Comparison of ENCODE assay signal across 12 cellular contexts in the genomic region with DNA sequence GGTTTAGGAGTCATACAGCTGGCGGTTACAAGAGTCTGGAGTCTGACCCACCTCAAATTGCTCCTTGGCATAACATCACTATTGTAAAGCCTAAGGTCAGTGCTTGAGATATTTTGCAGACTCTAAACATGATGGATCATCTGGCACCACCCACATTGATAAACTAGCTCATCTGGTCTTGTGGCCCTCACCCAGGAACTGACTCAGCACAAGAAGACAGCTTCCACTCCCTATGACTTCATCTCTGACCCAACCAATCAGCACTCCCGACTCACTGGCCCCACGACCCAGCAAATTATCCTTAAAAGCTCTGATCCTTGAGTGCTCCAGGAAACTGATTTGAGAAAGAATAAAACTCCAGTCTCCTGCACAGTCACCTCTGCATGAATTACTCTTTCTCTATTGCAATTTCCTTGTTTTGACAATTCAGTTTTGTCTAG.
DNase-seq lines count a peak whose midpoint lies in the region; FAIRE-seq and TF ChIP-seq lines count a peak whose summit lies in the region.
"Had no signal": no experiment of that assay in that cellular context is flagged by ENCODE, and none has a peak within 500 bp of the region (broad histone marks: within the 10 kb centered on the region; RNA-seq: fewer than 3 reads in every experiment).

No MANE protein-coding gene starts in this region.

- H3K36me3 ChIP-seq in astrocyte (ENCODE audit: insufficient read depth, low read length) (no peaks in the 10 kb centered on the region), hepatocyte (replicated peaks; ENCODE audit: insufficient read depth, low read depth) (no peaks in the 10 kb centered on the region), HAP-1 (replicated peaks) (no peaks in the 10 kb centered on the region), brain microvascular endothelial cell (replicated peaks) (no peaks in the 10 kb centered on the region)

- peak; percentile 82 for DNase-seq in A172 (ENCODE audit: low spot score)
- DNase-seq in HFFc6 = peak; percentile 28
- DNase-seq in astrocyte (ENCODE audit: low read depth) = peak; percentile 92
- DNase-seq in hepatocyte (ENCODE audit: low spot score) = peak; percentile 38
- no peak for DNase-seq in GF-D8 (lab: John Stamatoyannopoulos, UW)
- DNase-seq in HAP-1 (ENCODE audit: low spot score in 2 of 2) = no peak
- no peak for DNase-seq in activated CD4-positive, alpha-beta T cell treated with anti-CD3 and anti-CD28 coated beads, Interleukin-2, amount 50 U/mL, for 1 hour
- DNase-seq in brain microvascular endothelial cell = no peak
- DNase-seq: activated naive CD4-positive, alpha-beta T cell; Kasumi-1; NCI-H510A; stimulated activated CD8-positive, alpha-beta memory T cell treated with anti-CD3 and anti-CD28 coated beads, Interleukin-4, amount 100 ng/mL, for 48 hours had no signal

- no peak overlapping the region for H3K4me3 ChIP-seq in astrocyte (ENCODE audit: insufficient read depth, low read depth, low read length)
- no peak overlapping the region for H3K4me3 ChIP-seq in hepatocyte
- no peak overlapping the region for H3K4me3 ChIP-seq in HAP-1
- H3K4me3 ChIP-seq in brain microvascular endothelial cell (ENCODE audit: low read depth, low read length) = no peak overlapping the region

- no peaks in the 10 kb centered on the region for H3K9me2 ChIP-seq in hepatocyte (replicated peaks; ENCODE audit: insufficient read depth)

- FAIRE-seq in astrocyte (lab: Jason Lieb, UNC) = no peak

- H2AFZ ChIP-seq in astrocyte (ENCODE audit: low read depth, low read length) = no peak overlapping the region
- H2AFZ ChIP-seq in hepatocyte = no peak overlapping the region

- no peaks in the 10 kb centered on the region for H3K27me3 ChIP-seq in astrocyte (ENCODE audit: insufficient read depth, low read length)
- H3K27me3 ChIP-seq in hepatocyte = no peaks in the 10 kb centered on the region
- H3K27me3 ChIP-seq in HAP-1 (ENCODE audit: low read depth) = no peaks in the 10 kb centered on the region
- no peaks in the 10 kb centered on the region for H3K27me3 ChIP-seq in brain microvascular endothelial cell (replicated peaks)

- in situ Hi-C loops in HAP-1 (cut with MboI; ENCODE audit: low sequenced_read_pairs) = no loop called here
- in situ Hi-C loops in brain microvascular endothelial cell (cut with HindIII; ENCODE audit: low pct_ligation_motif_present, low sequenced_read_pairs) = no loop called here

- no peak for TF ChIP-seq CTCF in HFFc6 (IDR thresholded peaks at IDR 0.05)
- no peak for TF ChIP-seq CTCF in astrocyte (IDR thresholded peaks at IDR 0.05; ENCODE audit: insufficient read depth, low read depth, low read length)
- TF ChIP-seq CTCF in hepatocyte (IDR thresholded peaks at IDR 0.05; ENCODE audit: poor library complexity) = no peak
- TF ChIP-seq CTCF in brain microvascular endothelial cell (IDR thresholded peaks at IDR 0.05; ENCODE audit: low read depth, low read length, missing control alignments) = no peak

- H3K36me3 Mint-ChIP-seq in HFFc6 (ENCODE audit: low read depth) = peaks cover 7% of the 10 kb centered on the region
- peaks cover 4% of the 10 kb centered on the region for H3K36me3 Mint-ChIP-seq in astrocyte (ENCODE audit: low read depth, unreplicated experiment)

- H3K27ac Mint-ChIP-seq in HFFc6 (no peak overlapping the region), astrocyte (ENCODE audit: unreplicated experiment) (no peak overlapping the region)

- H3K9me3 ChIP-seq in astrocyte (ENCODE audit: insufficient read depth, low read depth, low read length) = peaks cover 5% of the 10 kb centered on the region
- H3K9me3 ChIP-seq in hepatocyte (ENCODE audit: low read depth) = no peaks in the 10 kb centered on the region
- H3K9me3 ChIP-seq in HAP-1 = peaks cover 8% of the 10 kb centered on the region

- H3K4me1 Mint-ChIP-seq in HFFc6 (ENCODE audit: low read depth) (peaks cover 9% of the 10 kb centered on the region; the same call in 1 of the 2 replicates), astrocyte (ENCODE audit: low read depth, unreplicated experiment) (no peaks in the 10 kb centered on the region)

- H3K9ac ChIP-seq in astrocyte (ENCODE audit: low read length) = no peak overlapping the region

- H3K4me2 ChIP-seq in astrocyte (ENCODE audit: low read length) = no peak overlapping the region
- H3K4me2 ChIP-seq in hepatocyte = peak overlapping the region; percentile 2

- H3K4me3 Mint-ChIP-seq in HFFc6 (no peak overlapping the region), astrocyte (ENCODE audit: unreplicated experiment) (no peak overlapping the region)

- H3K27me3 Mint-ChIP-seq in HFFc6 (ENCODE audit: insufficient read depth) = no peaks in the 10 kb centered on the region; the same call in none of the 2 replicates
- H3K27me3 Mint-ChIP-seq in astrocyte (ENCODE audit: low read depth, unreplicated experiment) = peaks cover 4% of the 10 kb centered on the region

- H3K4me1 ChIP-seq in astrocyte (ENCODE audit: insufficient read depth, low read length) (peaks cover 8% of the 10 kb centered on the region), hepatocyte (ENCODE audit: insufficient read depth) (peaks cover 10% of the 10 kb centered on the region), HAP-1 (no peaks in the 10 kb centered on the region)

- H4K20me1 ChIP-seq in astrocyte (ENCODE audit: insufficient read depth, low read length) (no peaks in the 10 kb centered on the region), hepatocyte (ENCODE audit: insufficient read depth, poor library complexity, severe bottlenecking) (no peaks in the 10 kb centered on the region)

- H3K27ac ChIP-seq in astrocyte (ENCODE audit: low read depth, low read length) (no peak overlapping the region), hepatocyte (peak overlapping the region; percentile 73), brain microvascular endothelial cell (no peak overlapping the region)

- H3K9me3 Mint-ChIP-seq in HFFc6 (peaks cover 13% of the 10 kb centered on the region), astrocyte (ENCODE audit: unreplicated experiment) (peaks cover 19% of the 10 kb centered on the region)

- 50% methylated on average over 3 of the region's 3 CpGs for WGBS in hepatocyte (ENCODE audit: low lambda C conversion rate, missing lambda C conversion rate)

- H3K79me2 ChIP-seq in astrocyte (ENCODE audit: insufficient read depth, low read length) = no peaks in the 10 kb centered on the region
- no peaks in the 10 kb centered on the region for H3K79me2 ChIP-seq in hepatocyte

Comparison
In these comparisons a context has a peak if more than half of its experiments do, and no peak if none do; other contexts are left out.
1. DNase-seq: peak in A172 (single experiment), HFFc6 (single experiment), astrocyte (single experiment) and hepatocyte (single experiment); none in GF-D8 (single experiment), HAP-1 (0 of 2), activated CD4-positive, alpha-beta T cell treated with anti-CD3 and anti-CD28 coated beads, Interleukin-2, amount 50 U/mL, for 1 hour (single experiment) and brain microvascular endothelial cell (single experiment).